1 cellular context compared by ENCODE assay signal in the genomic region with DNA sequence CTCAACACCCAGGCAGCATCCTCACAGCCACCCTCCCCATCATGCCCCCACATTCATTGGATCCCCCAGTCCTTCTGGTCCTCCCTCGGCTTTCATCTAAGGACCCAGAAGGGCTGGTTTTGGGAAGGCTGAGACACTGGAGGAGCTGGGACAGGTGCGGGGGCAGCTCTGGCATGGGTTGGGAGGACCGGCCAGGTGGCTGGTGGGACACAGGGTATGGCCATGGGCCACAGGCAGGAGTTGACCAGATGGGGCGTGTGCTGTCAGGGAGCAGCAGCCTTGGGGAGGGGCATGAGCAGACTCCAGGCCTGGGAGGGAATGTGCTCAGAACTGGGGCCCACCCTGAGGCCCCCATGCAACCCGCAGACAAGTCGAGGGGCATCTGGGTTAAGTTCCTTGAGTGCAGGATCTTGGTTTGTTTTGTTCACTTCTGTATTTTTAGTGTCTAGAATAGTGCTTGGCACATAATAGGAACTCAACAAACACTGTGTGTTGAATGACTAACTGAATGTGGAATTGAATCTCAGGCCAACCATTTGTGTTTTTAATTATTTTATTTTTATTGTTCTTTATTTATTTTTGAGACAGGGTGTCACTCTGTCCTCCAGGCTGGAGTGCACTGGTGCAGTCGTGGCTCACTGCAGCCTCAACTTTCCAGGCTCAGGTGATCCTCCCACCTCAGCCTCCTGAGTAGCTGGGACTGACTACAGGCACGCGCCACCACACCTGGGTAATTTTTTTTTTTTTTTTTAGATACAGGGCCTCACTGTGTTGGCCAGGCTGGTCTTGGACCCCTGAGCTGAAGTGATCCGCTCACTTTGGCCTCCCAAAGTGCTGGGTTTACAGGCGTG.
TF ChIP-seq lines count a peak whose summit lies in the region.

No MANE protein-coding gene starts in this region.

TF ChIP-seq in HEK293, 187 proteins besides CTCF, POLR2A, EP300 and RAD21 (continued from another document):
- TF ChIP-seq, protein P1, sequence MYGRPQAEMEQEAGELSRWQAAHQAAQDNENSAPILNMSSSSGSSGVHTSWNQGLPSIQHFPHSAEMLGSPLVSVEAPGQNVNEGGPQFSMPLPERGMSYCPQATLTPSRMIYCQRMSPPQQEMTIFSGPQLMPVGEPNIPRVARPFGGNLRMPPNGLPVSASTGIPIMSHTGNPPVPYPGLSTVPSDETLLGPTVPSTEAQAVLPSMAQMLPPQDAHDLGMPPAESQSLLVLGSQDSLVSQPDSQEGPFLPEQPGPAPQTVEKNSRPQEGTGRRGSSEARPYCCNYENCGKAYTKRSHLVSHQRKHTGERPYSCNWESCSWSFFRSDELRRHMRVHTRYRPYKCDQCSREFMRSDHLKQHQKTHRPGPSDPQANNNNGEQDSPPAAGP (tag by site-specific recombination; IDR thresholded peaks at IDR 0.05): no peak
- no peak for TF ChIP-seq ZNF174 (tag by site-specific recombination; IDR thresholded peaks at IDR 0.05)
